ENCODE assay signal across 1 cellular context in genomic region chr19:56880592-56881190, GRCh38.
TF ChIP-seq lines count a peak whose summit lies in the region.

No MANE protein-coding gene starts in this region.

TF ChIP-seq in HepG2, 621 proteins besides CTCF, POLR2A, EP300 and RAD21 (continued from another document and continues in another):
- TF ChIP-seq PLSCR1 (CRISPR knock-in tag; IDR thresholded peaks at IDR 0.05; ENCODE audit: borderline replicate concordance) = no peak
- peak; percentile 62; the same call in 1 of the 2 replicates for TF ChIP-seq HIC2 (CRISPR knock-in tag; IDR thresholded peaks at IDR 0.05; ENCODE audit: low read depth)
- TF ChIP-seq DRAP1 (CRISPR knock-in tag; IDR thresholded peaks at IDR 0.05) = peak; percentile 99
- TF ChIP-seq WIZ (CRISPR knock-in tag; IDR thresholded peaks at IDR 0.05) = peak; percentile 56; the same call in 1 of the 2 replicates
- TF ChIP-seq ZNF691 (CRISPR knock-in tag; IDR thresholded peaks at IDR 0.05; ENCODE audit: borderline replicate concordance, low read depth) = peak; percentile 56; the same call in 1 of the 2 replicates
- peak; percentile 78 for TF ChIP-seq HBP1 (CRISPR knock-in tag; IDR thresholded peaks at IDR 0.05; ENCODE audit: low read depth)
- TF ChIP-seq NFATC3 (CRISPR knock-in tag; IDR thresholded peaks at IDR 0.05) = no peak
- peak; percentile 33; the same call in 1 of the 2 replicates for TF ChIP-seq KDM6A (CRISPR knock-in tag; IDR thresholded peaks at IDR 0.05; ENCODE audit: low read depth)
- peak; percentile 96; the same call in 1 of the 2 replicates for TF ChIP-seq MED13 (CRISPR knock-in tag; IDR thresholded peaks at IDR 0.05)
- TF ChIP-seq ZNF18 (CRISPR knock-in tag; IDR thresholded peaks at IDR 0.05; ENCODE audit: insufficient replicate concordance) = peak; percentile 72
- no peak for TF ChIP-seq ZKSCAN1 (IDR thresholded peaks at IDR 0.05; ENCODE audit: low read length)
- TF ChIP-seq ZBTB20 (CRISPR knock-in tag; IDR thresholded peaks at IDR 0.05; ENCODE audit: borderline replicate concordance, low read depth) = peak; percentile 94
- peak; percentile 18; the same call in 1 of the 2 replicates for TF ChIP-seq KMT2A (CRISPR knock-in tag; IDR thresholded peaks at IDR 0.05)
- TF ChIP-seq KLF6 (CRISPR knock-in tag; IDR thresholded peaks at IDR 0.05) = peak; percentile 32; the same call in 1 of the 2 replicates
- TF ChIP-seq PAF1 (CRISPR knock-in tag; IDR thresholded peaks at IDR 0.05) = 0 out of 2 replicates have a peak, but pooled peaks have one; percentile 50
- TF ChIP-seq MEIS1 (CRISPR knock-in tag; IDR thresholded peaks at IDR 0.05; ENCODE audit: borderline replicate concordance) = peak; percentile 64; the same call in 1 of the 2 replicates
- TF ChIP-seq MIXL1 (CRISPR knock-in tag; IDR thresholded peaks at IDR 0.05) = peak; percentile 87
- TF ChIP-seq ATF2 (CRISPR knock-in tag; IDR thresholded peaks at IDR 0.05) = peak; percentile 73; the same call in 1 of the 2 replicates
- peak; percentile 42; the same call in 1 of the 2 replicates for TF ChIP-seq ZNF281 (CRISPR knock-in tag; IDR thresholded peaks at IDR 0.05; ENCODE audit: borderline replicate concordance)
- TF ChIP-seq SRSF9 (IDR thresholded peaks at IDR 0.05; ENCODE audit: borderline replicate concordance, insufficient read depth, low read depth, low read length, poor library complexity, severe bottlenecking) = no peak
- peak; percentile 96 for TF ChIP-seq POLR2AphosphoS5 (IDR thresholded peaks at IDR 0.05; ENCODE audit: low read depth, low read length)
- no peak for TF ChIP-seq ZSCAN30 (CRISPR knock-in tag; IDR thresholded peaks at IDR 0.05)
- peak; percentile 39; the same call in 1 of the 2 replicates for TF ChIP-seq RFXANK (CRISPR knock-in tag; IDR thresholded peaks at IDR 0.05)
- TF ChIP-seq ZNF709 (CRISPR knock-in tag; IDR thresholded peaks at IDR 0.05) = peak; percentile 58; the same call in 1 of the 2 replicates
- no peak for TF ChIP-seq HNF4G (IDR thresholded peaks at IDR 0.05; ENCODE audit: borderline replicate concordance, low read depth, low read length)
- peak; percentile 22; the same call in 1 of the 2 replicates for TF ChIP-seq HNF4G (CRISPR knock-in tag; IDR thresholded peaks at IDR 0.05; ENCODE audit: borderline replicate concordance, low read depth)
- TF ChIP-seq RERE (CRISPR knock-in tag; IDR thresholded peaks at IDR 0.05; ENCODE audit: low read depth) = 0 out of 2 replicates have a peak, but pooled peaks have one; percentile 54
- TF ChIP-seq FOXO1 (CRISPR knock-in tag; IDR thresholded peaks at IDR 0.05) = peak; percentile 83
- TF ChIP-seq ZNF253 (CRISPR knock-in tag; IDR thresholded peaks at IDR 0.05; ENCODE audit: borderline replicate concordance) = 0 out of 2 replicates have a peak, but pooled peaks have one; percentile 40
- TF ChIP-seq NR2C2 (CRISPR knock-in tag; IDR thresholded peaks at IDR 0.05; ENCODE audit: borderline replicate concordance) = peak; percentile 68
- 0 out of 2 replicates have a peak, but pooled peaks have one; percentile 43 for TF ChIP-seq PHF20 (CRISPR knock-in tag; IDR thresholded peaks at IDR 0.05)
- TF ChIP-seq ZIK1 (CRISPR knock-in tag; IDR thresholded peaks at IDR 0.05; ENCODE audit: borderline replicate concordance, low read depth) = no peak
- TF ChIP-seq ZNF607 (CRISPR knock-in tag; IDR thresholded peaks at IDR 0.05; ENCODE audit: borderline replicate concordance) = peak; percentile 87; the same call in 1 of the 2 replicates
- TF ChIP-seq ZNF841 (CRISPR knock-in tag; IDR thresholded peaks at IDR 0.05; ENCODE audit: borderline replicate concordance) = no peak
- 0 out of 2 replicates have a peak, but pooled peaks have one; percentile 43 for TF ChIP-seq ZNF850 (CRISPR knock-in tag; conservative IDR thresholded peaks at IDR 0.05)
- peak; percentile 65 for TF ChIP-seq HOXA3 (CRISPR knock-in tag; IDR thresholded peaks at IDR 0.05)
- peak; percentile 83; the same call in 1 of the 2 replicates for TF ChIP-seq ZXDC (CRISPR knock-in tag; IDR thresholded peaks at IDR 0.05)
- TF ChIP-seq ZNF235 (CRISPR knock-in tag; IDR thresholded peaks at IDR 0.05; ENCODE audit: borderline replicate concordance) = no peak
- TF ChIP-seq HDAC1 (CRISPR knock-in tag; IDR thresholded peaks at IDR 0.05) = peak; percentile 84
- TF ChIP-seq ZNF335 (CRISPR knock-in tag; IDR thresholded peaks at IDR 0.05) = peak; percentile 90
